Comparison of ENCODE assay signal across 16 cellular contexts in genomic region chr13:33490461-33491327, GRCh38.
A peak's percentile ranks its signal among the peaks of the same experiment; 100 is the strongest.
DNase-seq lines count a peak whose midpoint lies in the region; TF ChIP-seq lines count a peak whose summit lies in the region.
"Had no signal": no experiment of that assay in that cellular context is flagged by ENCODE, and none has a peak within 500 bp of the region (broad histone marks: within the 10 kb centered on the region; RNA-seq: fewer than 3 reads in every experiment).

No MANE protein-coding gene starts in this region.

- no peak overlapping the region for H4K5ac ChIP-seq in H9 (ENCODE audit: insufficient read length, low read depth, low read length)

- no peak overlapping the region for H2BK12ac ChIP-seq in H9 (ENCODE audit: insufficient read length, low read depth, low read length)

- no peaks in the 10 kb centered on the region; a peak in 1 of 5 replicates for H3K9me3 Mint-ChIP-seq in H9
- H3K9me3 Mint-ChIP-seq: activated B cell treated with CpG ODN at 0.5 μM for 24 hours; activated naive CD8-positive, alpha-beta T cell treated with anti-CD3 and anti-CD28 coated beads, Interleukin-2, amount 10 ng/mL, durations not matched to agents 7 days and 5 days had no signal

- H3K4me3 Mint-ChIP-seq in H9 = peak overlapping the region; percentile 53 to 69
- H3K4me3 Mint-ChIP-seq: activated B cell treated with CpG ODN at 0.5 μM for 24 hours; activated naive CD8-positive, alpha-beta T cell treated with anti-CD3 and anti-CD28 coated beads, Interleukin-2, amount 10 ng/mL, durations not matched to agents 7 days and 5 days had no signal

- H4K20me1 ChIP-seq in H9 (ENCODE audit: control insufficient read depth, insufficient read depth, insufficient read length) = no peaks in the 10 kb centered on the region

- peaks cover 3% of the 10 kb centered on the region; the same call in 1 of the 2 replicates for H3K4me1 ChIP-seq in H9 (ENCODE audit: insufficient read depth, low read length)
- H3K4me1 ChIP-seq: right lobe of liver had no signal

- no peak overlapping the region for H3K27ac ChIP-seq in H9 (ENCODE audit: insufficient read length, low read depth, low read length)
- H3K27ac ChIP-seq: right lobe of liver had no signal

- no peaks in the 10 kb centered on the region for H3K9me3 ChIP-seq in H9 (ENCODE audit: control insufficient read depth, low read depth, low read length)
- H3K9me3 ChIP-seq: right lobe of liver had no signal

- H3K79me2 ChIP-seq in H9 (ENCODE audit: insufficient read depth, low read length) = no peaks in the 10 kb centered on the region

- no peak overlapping the region for H3K9ac ChIP-seq in H9 (ENCODE audit: extremely low read depth, insufficient read length, low read length)

- no peak overlapping the region for H3K56ac ChIP-seq in H9 (ENCODE audit: insufficient read length, low read depth, low read length)

- H2BK5ac ChIP-seq in H9 (ENCODE audit: insufficient read length, low read length) = no peak overlapping the region

- peak overlapping the region; percentile 92 to 99 (median 97) for H3K27ac Mint-ChIP-seq in H9
- H3K27ac Mint-ChIP-seq: activated B cell treated with CpG ODN at 0.5 μM for 24 hours; activated naive CD8-positive, alpha-beta T cell treated with anti-CD3 and anti-CD28 coated beads, Interleukin-2, amount 10 ng/mL, durations not matched to agents 7 days and 5 days had no signal

- H4K91ac ChIP-seq in H9 (ENCODE audit: insufficient read length, low read depth, low read length) = no peak overlapping the region

- H2BK15ac ChIP-seq in H9 (ENCODE audit: low read depth, low read length) = no peak overlapping the region

- peak; percentile 86 for DNase-seq in H9
- peak; percentile 85 for DNase-seq in cerebellar cortex (ENCODE audit: low spot score)
- DNase-seq in iPS DF 4.7 (ENCODE audit: extremely low read depth, low spot score) = peak; percentile 22
- peak; percentile 11 for DNase-seq in putamen (ENCODE audit: low spot score)
- DNase-seq in D341Med (ENCODE audit: low spot score) = no peak
- DNase-seq in HuH-7 (ENCODE audit: low spot score) = no peak
- no peak for DNase-seq in NCI-H1436 treated with DMSO at 0.1 percent for 48 hours (lab: John Stamatoyannopoulos, UW)
- DNase-seq in stimulated activated CD4-positive, alpha-beta T cell treated with anti-CD3 and anti-CD28 coated beads, Interleukin-12 subunit alpha, Interleukin-12 subunit beta, amount 100 ng/mL, for 4 hours = no peak
- DNase-seq: activated B cell treated with CpG ODN at 0.5 μM for 24 hours; activated CD8-positive, alpha-beta memory T cell treated with anti-CD3 and anti-CD28 coated beads, Interleukin-2, amount 50 U/mL, for 48 hours; activated naive CD8-positive, alpha-beta T cell treated with anti-CD3 and anti-CD28 coated beads, Interleukin-2, amount 10 ng/mL, durations not matched to agents 7 days and 5 days; KG1; NCI-H1694 treated with DMSO at 0.1 percent for 48 hours; NK-92 treated with Interleukin-12 subunit alpha and Interleukin-12 subunit beta, amount 100 ng/mL, for 24 hours; right lobe of liver had no signal

- peak; percentile 69 for TF ChIP-seq CTCF in H9 (conservative IDR thresholded peaks at IDR 0.05)

- H2BK20ac ChIP-seq in H9 (ENCODE audit: low read depth, low read length, poor library complexity, severe bottlenecking) = no peak overlapping the region

- WGBS in H9 (ENCODE audit: extremely low coverage, insufficient read length, low lambda C conversion rate) = no CpG with 5 or more reads among the region's 17 CpGs

- H3K18ac ChIP-seq in H9 (ENCODE audit: insufficient read length, low read depth, low read length) = no peak overlapping the region

- H2AFZ ChIP-seq in H9 (ENCODE audit: low read length) = no peak overlapping the region

- no peak overlapping the region for H4K8ac ChIP-seq in H9 (replicated peaks; ENCODE audit: insufficient read length, low read depth, low read length)

- no peaks in the 10 kb centered on the region for H3K27me3 ChIP-seq in H9 (ENCODE audit: insufficient read depth, low read length)
- H3K27me3 ChIP-seq: dorsolateral prefrontal cortex, right lobe of liver had no signal

- no peaks in the 10 kb centered on the region for H3K79me1 ChIP-seq in H9 (ENCODE audit: insufficient read depth, low read depth, low read length, poor library complexity, severe bottlenecking)

- H3T11ph ChIP-seq in H9 (ENCODE audit: low read length) = no peak overlapping the region

- H3K23me2 ChIP-seq in H9 (ENCODE audit: insufficient read length, low read depth, low read length, poor library complexity, severe bottlenecking) = no peaks in the 10 kb centered on the region

- no peak overlapping the region for H3K14ac ChIP-seq in H9 (ENCODE audit: insufficient read depth, low read length)

- no peak overlapping the region for H3K4me2 ChIP-seq in H9 (ENCODE audit: insufficient read depth, insufficient read length, low read length)

- H3K4ac ChIP-seq in H9 (ENCODE audit: low read depth, low read length) = no peak overlapping the region

- H3K23ac ChIP-seq in H9 (ENCODE audit: insufficient read length, low read depth, low read length) = no peak overlapping the region

- H2AK5ac ChIP-seq in H9 (ENCODE audit: insufficient read length, low read length) = no peak overlapping the region

- peaks cover 0 to 5% (median 3%) of the 10 kb centered on the region in 3 experiments; a peak in 1 of 7 replicates for H3K36me3 Mint-ChIP-seq in H9 (ENCODE audit: insufficient read depth in 1 of 3, low read depth in 3 of 3)
- H3K36me3 Mint-ChIP-seq: activated naive CD8-positive, alpha-beta T cell treated with anti-CD3 and anti-CD28 coated beads, Interleukin-2, amount 10 ng/mL, durations not matched to agents 7 days and 5 days had no signal

- peaks cover 51 to 56% of the 10 kb centered on the region in 2 experiments for H3K4me1 Mint-ChIP-seq in H9
- H3K4me1 Mint-ChIP-seq: activated naive CD8-positive, alpha-beta T cell treated with anti-CD3 and anti-CD28 coated beads, Interleukin-2, amount 10 ng/mL, durations not matched to agents 7 days and 5 days had no signal

- no peak overlapping the region for H2BK120ac ChIP-seq in H9 (ENCODE audit: low read depth, low read length, poor library complexity, severe bottlenecking)

- no peaks in the 10 kb centered on the region for H3K27me3 Mint-ChIP-seq in H9 (ENCODE audit: low read depth)
- H3K27me3 Mint-ChIP-seq: activated B cell treated with CpG ODN at 0.5 μM for 24 hours had no signal

Comparison
In these comparisons a context has a peak if more than half of its experiments do, and no peak if none do; other contexts are left out.
1. DNase-seq: peak in H9 (single experiment), cerebellar cortex (single experiment), iPS DF 4.7 (single experiment) and putamen (single experiment); none in D341Med (single experiment), HuH-7 (single experiment), NCI-H1436 treated with DMSO at 0.1 percent for 48 hours (single experiment) and stimulated activated CD4-positive, alpha-beta T cell treated with anti-CD3 and anti-CD28 coated beads, Interleukin-12 subunit alpha, Interleukin-12 subunit beta, amount 100 ng/mL, for 4 hours (single experiment).